In genomic region chr3:128167646-128167972, GRCh38 we compare ENCODE assay signal across 1 cellular context.
TF ChIP-seq lines count a peak whose summit lies in the region.

No MANE protein-coding gene starts in this region.

TF ChIP-seq in GM23338, 12 proteins besides CTCF, POLR2A, EP300 and RAD21 (continued from another document):
- TF ChIP-seq NANOG (IDR thresholded peaks at IDR 0.05; ENCODE audit: borderline replicate concordance): no peak
